In the genomic region with DNA sequence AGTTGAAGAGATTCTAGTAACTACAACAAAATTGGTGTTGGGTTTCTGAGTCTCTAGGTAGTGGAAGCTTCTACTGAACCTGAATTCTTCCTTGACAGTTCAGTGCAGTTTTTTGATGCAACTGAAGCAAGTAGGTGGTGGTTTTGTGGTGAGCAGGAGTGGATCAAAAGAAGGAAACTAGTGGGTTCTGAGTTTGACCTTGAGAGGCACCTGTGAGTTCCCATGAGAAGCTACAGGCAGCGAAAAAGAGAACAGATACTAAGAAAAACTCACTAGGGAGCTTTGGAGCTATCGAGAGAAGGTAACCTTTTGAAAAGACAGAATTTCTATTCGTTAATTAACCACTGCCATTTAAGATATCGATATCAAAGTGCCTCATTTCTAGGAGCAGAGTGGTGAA, we compare ENCODE assay signal across 18 cellular contexts.
"Had no signal": no experiment of that assay in that cellular context is flagged by ENCODE, and none has a peak within 500 bp of the region (broad histone marks: within the 10 kb centered on the region; RNA-seq: fewer than 3 reads in every experiment).

No MANE protein-coding gene starts in this region.

- H3K27ac ChIP-seq: ascending aorta, breast epithelium, left ventricle myocardium inferior, parathyroid adenoma, thyroid gland had no signal

- H3K4me3 Mint-ChIP-seq: activated CD4-positive, alpha-beta memory T cell treated with anti-CD3 and anti-CD28 coated beads, Interleukin-2, amount 10 ng/mL, durations not matched to agents 7 days and 5 days; activated naive CD4-positive, alpha-beta T cell treated with anti-CD3 and anti-CD28 coated beads, Interleukin-2, amount 10 ng/mL, durations not matched to agents 7 days and 5 days; activated T-cell treated with anti-CD3 and anti-CD28 coated beads, Interleukin-2, amount 50 U/mL, for 24 hours; dendritic cell treated with granulocyte-macrophage colony-stimulating factor and Interleukin-4, amounts not matched to agents 40 ng/mL and 50 ng/mL, for 4 days; WTC11 had no signal

- H3K27ac Mint-ChIP-seq: activated CD4-positive, alpha-beta memory T cell treated with anti-CD3 and anti-CD28 coated beads, Interleukin-2, amount 10 ng/mL, durations not matched to agents 7 days and 5 days; activated naive CD4-positive, alpha-beta T cell treated with anti-CD3 and anti-CD28 coated beads, Interleukin-2, amount 10 ng/mL, durations not matched to agents 7 days and 5 days; activated T-cell treated with anti-CD3 and anti-CD28 coated beads, Interleukin-2, amount 50 U/mL, for 24 hours; dendritic cell treated with granulocyte-macrophage colony-stimulating factor and Interleukin-4, amounts not matched to agents 40 ng/mL and 50 ng/mL, for 4 days; naive thymus-derived CD8-positive, alpha-beta T cell; WTC11 had no signal

- H3K36me3 ChIP-seq: ascending aorta, breast epithelium, left ventricle myocardium inferior, thyroid gland had no signal

- DNase-seq: activated CD4-positive, alpha-beta memory T cell treated with anti-CD3 and anti-CD28 coated beads, Interleukin-2, amount 10 ng/mL, durations not matched to agents 7 days and 5 days; activated CD4-positive, alpha-beta T cell treated with anti-CD3 and anti-CD28 coated beads for 4 hours; activated naive CD4-positive, alpha-beta T cell treated with anti-CD3 and anti-CD28 coated beads, Interleukin-2, amount 10 ng/mL, durations not matched to agents 7 days and 5 days; activated T-cell treated with anti-CD3 and anti-CD28 coated beads, Interleukin-2, amount 50 U/mL, for 24 hours; cerebellar nuclear complex; effector memory CD4-positive, alpha-beta T cell; foreskin fibroblast; hippocampal formation; kidney; left ventricle myocardium inferior; stimulated activated CD4-positive, alpha-beta T cell treated with anti-CD3 and anti-CD28 coated beads, Interleukin-2, amount 100 ng/mL, for 24 hours; thyroid gland had no signal

- H3K9me3 ChIP-seq: ascending aorta, left ventricle myocardium inferior, thyroid gland had no signal

- H3K4me1 Mint-ChIP-seq: activated CD4-positive, alpha-beta memory T cell treated with anti-CD3 and anti-CD28 coated beads, Interleukin-2, amount 10 ng/mL, durations not matched to agents 7 days and 5 days; activated naive CD4-positive, alpha-beta T cell treated with anti-CD3 and anti-CD28 coated beads, Interleukin-2, amount 10 ng/mL, durations not matched to agents 7 days and 5 days had no signal

- H3K36me3 Mint-ChIP-seq: activated naive CD4-positive, alpha-beta T cell treated with anti-CD3 and anti-CD28 coated beads, Interleukin-2, amount 10 ng/mL, durations not matched to agents 7 days and 5 days; naive thymus-derived CD8-positive, alpha-beta T cell; WTC11 had no signal

- H3K27me3 Mint-ChIP-seq: activated CD4-positive, alpha-beta memory T cell treated with anti-CD3 and anti-CD28 coated beads, Interleukin-2, amount 10 ng/mL, durations not matched to agents 7 days and 5 days; activated naive CD4-positive, alpha-beta T cell treated with anti-CD3 and anti-CD28 coated beads, Interleukin-2, amount 10 ng/mL, durations not matched to agents 7 days and 5 days; activated T-cell treated with anti-CD3 and anti-CD28 coated beads, Interleukin-2, amount 50 U/mL, for 24 hours; dendritic cell treated with granulocyte-macrophage colony-stimulating factor and Interleukin-4, amounts not matched to agents 40 ng/mL and 50 ng/mL, for 4 days had no signal

- ATAC-seq: WTC11 had no signal
